Comparison of ENCODE assay signal across 9 cellular contexts in genomic region chr10:101287922-101288638, GRCh38. TPM values are rescaled to one million over a fixed set of nuclear protein-coding genes. Genes with fewer than 3 reads are reported as not detected.
DNase-seq lines count a peak whose midpoint lies in the region; ATAC-seq and TF ChIP-seq lines count a peak whose summit lies in the region.
"Had no signal": no experiment of that assay in that cellular context is flagged by ENCODE, and none has a peak within 500 bp of the region (broad histone marks: within the 10 kb centered on the region; RNA-seq: fewer than 3 reads in every experiment).

No MANE protein-coding gene starts in this region.

- H2BK120ac ChIP-seq in neuronal stem cell (ENCODE audit: low read depth, low read length): no peak overlapping the region

- peak; percentile 76 for DNase-seq in NCI-H1417 treated with DMSO at 0.1 percent for 48 hours (lab: John Stamatoyannopoulos, UW)
- DNase-seq in dermis blood vessel endothelial cell: peak; percentile 68
- no peak for DNase-seq in neuronal stem cell (ENCODE audit: low spot score)
- DNase-seq in GM03348 (ENCODE audit: low spot score): no peak
- no peak for DNase-seq in stomach

- H3K18ac ChIP-seq in neuronal stem cell (ENCODE audit: low read length): no peak overlapping the region

- H2AFZ ChIP-seq in neuronal stem cell (ENCODE audit: low read length): no peak overlapping the region

- peak overlapping the region; percentile 29 for H2AK5ac ChIP-seq in neuronal stem cell (ENCODE audit: low read depth, low read length)

- H4K91ac ChIP-seq in neuronal stem cell (ENCODE audit: low read depth, low read length, poor library complexity): no peak overlapping the region

- H3K4me1 ChIP-seq in neuronal stem cell (ENCODE audit: control insufficient read depth in 2 of 2, insufficient read depth in 1 of 2, low read depth in 1 of 2, low read length in 2 of 2) (peaks cover 16 to 41% of the 10 kb centered on the region in 2 donors), stomach (peaks cover 23 to 40% (median 37%) of the 10 kb centered on the region in 4 donors)

- no peak overlapping the region for H2BK12ac ChIP-seq in neuronal stem cell (ENCODE audit: low read length)

- peaks cover 25 to 91% (median 79%) of the 10 kb centered on the region in 3 experiments for H3K27me3 ChIP-seq in neuronal stem cell (ENCODE audit: control insufficient read depth in 3 of 3, insufficient read depth in 3 of 3, low read depth in 1 of 3, low read length in 3 of 3)
- H3K27me3 ChIP-seq in stomach: peaks cover 14 to 100% (median 87%) of the 10 kb centered on the region in 3 donors

- no peak for TF ChIP-seq EP300 in stomach (IDR thresholded peaks at IDR 0.05)

- no peak for ATAC-seq in GM19463 (IDR thresholded peaks at IDR 0.05; ENCODE audit: unreplicated experiment)

- no peak overlapping the region for H3K9ac ChIP-seq in neuronal stem cell (ENCODE audit: low read depth, low read length, poor library complexity)
- H3K9ac ChIP-seq: KMS-11 had no signal

- TF ChIP-seq POLR2A in stomach (IDR thresholded peaks at IDR 0.05): no peak

- no peak overlapping the region for H4K8ac ChIP-seq in neuronal stem cell (ENCODE audit: low read depth, low read length)

- no peaks in the 10 kb centered on the region for H3K79me1 ChIP-seq in neuronal stem cell (ENCODE audit: low read depth, low read length)

- H3K36me3 ChIP-seq in neuronal stem cell (replicated peaks in 1 of 2; ENCODE audit: control insufficient read depth in 2 of 2, insufficient read depth in 2 of 2, low read length in 2 of 2) (no peaks in the 10 kb centered on the region), stomach (no peaks in the 10 kb centered on the region)
- H3K36me3 ChIP-seq: prostate gland had no signal

- no peaks in the 10 kb centered on the region for H3K9me3 ChIP-seq in neuronal stem cell (replicated peaks in 1 of 2; ENCODE audit: control insufficient read depth in 2 of 2, insufficient read depth in 1 of 2, low read depth in 1 of 2, low read length in 2 of 2)
- H3K9me3 ChIP-seq in stomach: no peaks in the 10 kb centered on the region
- H3K9me3 ChIP-seq: prostate gland had no signal

- intact Hi-C loops in stomach (cut with DNase I; ENCODE audit: low total_unique reads): no loop called here

- H3K4ac ChIP-seq in neuronal stem cell (ENCODE audit: low read length): no peak overlapping the region

- H3K27ac ChIP-seq in neuronal stem cell (replicated peaks; ENCODE audit: low read length): no peak overlapping the region
- no peak overlapping the region for H3K27ac ChIP-seq in stomach
- H3K27ac ChIP-seq: KMS-11, prostate gland had no signal

- no peak overlapping the region for H3K14ac ChIP-seq in neuronal stem cell (ENCODE audit: low read length)

- H3K4me2 ChIP-seq in neuronal stem cell (ENCODE audit: insufficient read depth, low read length, poor library complexity, severe bottlenecking): no peak overlapping the region
- H3K4me2 ChIP-seq: KMS-11 had no signal

- WGBS in neuronal stem cell (ENCODE audit: extremely low coverage in 2 of 2, insufficient read length in 2 of 2, insufficient replicate concordance in 1 of 2), 2 donors: no CpG with 5 or more reads among the region's 7 CpGs
- WGBS in stomach, 5 donors: 21 to 34% (median 30%) methylated on average over 4 to 7 of the region's 7 CpGs

- TF ChIP-seq CTCF in GM12874 (IDR thresholded peaks at IDR 0.05; ENCODE audit: insufficient read depth, low read depth, low read length) (0 out of 2 replicates have a peak, but pooled peaks have one; percentile 13), stomach (IDR thresholded peaks at IDR 0.05) (peak in 1 of 7 experiments; percentile 5)

- no peak overlapping the region for H3K23ac ChIP-seq in neuronal stem cell (ENCODE audit: low read depth, low read length, poor library complexity)

- no peak overlapping the region for H2BK15ac ChIP-seq in neuronal stem cell (ENCODE audit: low read length)

- H3K4me3 ChIP-seq in neuronal stem cell (ENCODE audit: low read length in 2 of 2) (no peak overlapping the region), stomach (no peak overlapping the region)
- H3K4me3 ChIP-seq: prostate gland had no signal

- no peak overlapping the region for H2BK5ac ChIP-seq in neuronal stem cell (ENCODE audit: low read length)

RNA-seq across cellular contexts. Expression of gene LBX1, which starts 58.8 kb away (rescaled TPM):
- total RNA-seq in dermis blood vessel endothelial cell: not detected in 2 replicates
- polyA plus RNA-seq in neuronal stem cell (2013, experiment 1 of 2): not detected
- polyA plus RNA-seq in neuronal stem cell (2013, experiment 2 of 2): not detected
- total RNA-seq in stomach: not detected
- polyA plus RNA-seq in stomach: not detected
- total RNA-seq: prostate gland had no signal

Comparison
In these comparisons a context has a peak if more than half of its experiments do, and no peak if none do; other contexts are left out.
1. DNase-seq: peak in NCI-H1417 treated with DMSO at 0.1 percent for 48 hours (single experiment) and dermis blood vessel endothelial cell (single experiment); none in neuronal stem cell (single experiment), GM03348 (single experiment) and stomach (single experiment).